Comparison of ENCODE assay signal across 9 cellular contexts in genomic region chr6:42017021-42017643, GRCh38. TPM values are rescaled to one million over a fixed set of nuclear protein-coding genes. Genes with fewer than 3 reads are reported as not detected.
DNase-seq lines count a peak whose midpoint lies in the region; ATAC-seq, FAIRE-seq and TF ChIP-seq lines count a peak whose summit lies in the region.
"Had no signal": no experiment of that assay in that cellular context is flagged by ENCODE, and none has a peak within 500 bp of the region (broad histone marks: within the 10 kb centered on the region; RNA-seq: fewer than 3 reads in every experiment).

No MANE protein-coding gene starts in this region.

- no peak for TF ChIP-seq CTCF in H1 (IDR thresholded peaks at IDR 0.05; ENCODE audit: control extremely low read depth in 1 of 3, insufficient read depth in 1 of 3, low read depth in 1 of 3, low read length in 3 of 3)
- no peak for TF ChIP-seq CTCF in GM10248 (IDR thresholded peaks at IDR 0.05; ENCODE audit: control extremely low read depth, extremely low read depth, low read depth, missing control alignments)

- H2BK20ac ChIP-seq in H1 (ENCODE audit: low read length), result no peak overlapping the region

- H3K23ac ChIP-seq in H1 (ENCODE audit: insufficient read length), result no peak overlapping the region

- H2BK12ac ChIP-seq in H1 (ENCODE audit: low read depth, low read length), result no peak overlapping the region

- no peaks in the 10 kb centered on the region for H3K27me3 Mint-ChIP-seq in activated CD4-positive, alpha-beta T cell treated with anti-CD3 and anti-CD28 coated beads for 36 hours

- TF ChIP-seq RAD21 in H1 (IDR thresholded peaks at IDR 0.05 in 1 of 2, conservative IDR thresholded peaks at IDR 0.05 in 1 of 2; ENCODE audit: low read depth in 2 of 2, low read length in 2 of 2), result no peak

- TF ChIP-seq POLR2A in H1 (IDR thresholded peaks at IDR 0.05; ENCODE audit: control extremely low read depth in 1 of 2, low read depth in 2 of 2, low read length in 2 of 2), result no peak

- H2BK120ac ChIP-seq in H1 (replicated peaks; ENCODE audit: low read depth, low read length), result no peak overlapping the region

- H2BK15ac ChIP-seq in H1 (ENCODE audit: low read length), result peak overlapping the region; percentile 33; the same call in 1 of the 2 replicates

- no peak overlapping the region for H2AK5ac ChIP-seq in H1 (ENCODE audit: low read depth, low read length)

- peaks cover 2% of the 10 kb centered on the region for H3K9me3 Mint-ChIP-seq in activated CD4-positive, alpha-beta T cell treated with anti-CD3 and anti-CD28 coated beads for 36 hours (ENCODE audit: low read depth)
- H3K9me3 Mint-ChIP-seq in stimulated activated effector memory CD8-positive, alpha-beta T cell treated with anti-CD3 and anti-CD28 coated beads, Interleukin-12 subunit alpha, Interleukin-12 subunit beta, amount 100 ng/mL, for 72 hours, result no peaks in the 10 kb centered on the region

- no peak overlapping the region for H4K8ac ChIP-seq in H1 (ENCODE audit: extremely low read depth, insufficient read depth, low read length)

- no peaks in the 10 kb centered on the region for H3K27me3 ChIP-seq in H1 (replicated peaks in 1 of 4; ENCODE audit: control insufficient read depth in 3 of 4, extremely low read depth in 1 of 4, insufficient read depth in 3 of 4, low read length in 3 of 4)

- POLR2A ChIA-PET in activated CD4-positive, alpha-beta T cell treated with anti-CD3 and anti-CD28 coated beads for 36 hours (lab: Charles Lee), result interaction anchor here (0.8 to 1.4 kb wide), 3 partner anchors 9 to 39 kb away, joined by 3 to 4 read pairs (median 3); no protein-coding TSS in a partner anchor
- POLR2A ChIA-PET in H1 (lab: Charles Lee; ENCODE audit: partially characterized antibody), result interaction anchor here (1.4 to 1.7 kb wide), 3 partner anchors 10 to 96 kb away, joined by 3 read pairs; partner anchors contain the start of genes BYSL and MED20
- POLR2A ChIA-PET in GM10248 (lab: Yijun Ruan, JAX), result no interaction called here

- no peaks in the 10 kb centered on the region for H3K79me1 ChIP-seq in H1 (ENCODE audit: low read depth, low read length)

- FAIRE-seq in H1 (lab: Jason Lieb, UNC), result no peak

- intact Hi-C loops in activated CD4-positive, alpha-beta T cell treated with anti-CD3 and anti-CD28 coated beads for 36 hours (cut with DNase I, micrococcal nuclease), result no loop called here

- no peaks in the 10 kb centered on the region for H4K20me1 ChIP-seq in H1 (replicated peaks in 1 of 2; ENCODE audit: control insufficient read depth in 1 of 2, insufficient read depth in 2 of 2, low read length in 2 of 2)

- CTCF ChIA-PET in activated CD4-positive, alpha-beta T cell treated with anti-CD3 and anti-CD28 coated beads for 36 hours (lab: Charles Lee), result interaction anchor here (0.5 to 2.2 kb wide), 9 partner anchors 18 to 833 kb away, joined by 3 to 11 read pairs (median 3); no protein-coding TSS in a partner anchor
- CTCF ChIA-PET in H1 (lab: Charles Lee; ENCODE audit: partially characterized antibody), result interaction anchor here (0.6 to 2.2 kb wide), 4 partner anchors 9 to 169 kb away, joined by 3 to 9 read pairs (median 4); no protein-coding TSS in a partner anchor
- CTCF ChIA-PET in GM10248 (lab: Yijun Ruan, JAX), result interaction anchor here (1.0 to 1.9 kb wide), 6 partner anchors 9 to 230 kb away, joined by 3 to 6 read pairs (median 4); partner anchors contain the start of gene TOMM6

- peak overlapping the region; percentile 49 for H3K4me3 Mint-ChIP-seq in activated CD4-positive, alpha-beta T cell treated with anti-CD3 and anti-CD28 coated beads for 36 hours
- peak overlapping the region; percentile 64 for H3K4me3 Mint-ChIP-seq in stimulated activated effector memory CD8-positive, alpha-beta T cell treated with anti-CD3 and anti-CD28 coated beads, Interleukin-12 subunit alpha, Interleukin-12 subunit beta, amount 100 ng/mL, for 72 hours

- no peak overlapping the region for H4K5ac ChIP-seq in H1 (ENCODE audit: insufficient read length, low read depth, low read length)

- peak; percentile 68 for ATAC-seq in activated CD4-positive, alpha-beta T cell treated with anti-CD3 and anti-CD28 coated beads for 36 hours
- ATAC-seq in stimulated activated effector memory CD8-positive, alpha-beta T cell treated with anti-CD3 and anti-CD28 coated beads, Interleukin-12 subunit alpha, Interleukin-12 subunit beta, amount 100 ng/mL, for 72 hours, result peak; percentile 83
- ATAC-seq in GM19328 (IDR thresholded peaks at IDR 0.05; ENCODE audit: unreplicated experiment) (no peak), HG02852 (IDR thresholded peaks at IDR 0.05; ENCODE audit: unreplicated experiment) (no peak)

- H3K18ac ChIP-seq in H1 (ENCODE audit: extremely low read depth, low read length), result no peak overlapping the region

- H3K4me2 ChIP-seq in H1 (ENCODE audit: insufficient read depth in 1 of 2, low read depth in 2 of 2, low read length in 2 of 2), result no peak overlapping the region

- no peaks in the 10 kb centered on the region for H3K36me3 ChIP-seq in H1 (ENCODE audit: control insufficient read depth in 2 of 4, insufficient read depth in 4 of 4, low read length in 3 of 4)

- no peak overlapping the region for H2BK5ac ChIP-seq in H1 (ENCODE audit: low read depth, low read length)

- peaks cover 44% of the 10 kb centered on the region for H3K36me3 Mint-ChIP-seq in activated CD4-positive, alpha-beta T cell treated with anti-CD3 and anti-CD28 coated beads for 36 hours (ENCODE audit: low read depth)
- peaks cover 26% of the 10 kb centered on the region for H3K36me3 Mint-ChIP-seq in stimulated activated effector memory CD8-positive, alpha-beta T cell treated with anti-CD3 and anti-CD28 coated beads, Interleukin-12 subunit alpha, Interleukin-12 subunit beta, amount 100 ng/mL, for 72 hours

- H3K27ac ChIP-seq in H1 (ENCODE audit: low read depth, low read length), result no peak overlapping the region
- H3K27ac ChIP-seq: VCaP had no signal

- H3K4me3 ChIP-seq in H1 (ENCODE audit: extremely low read depth in 1 of 4, insufficient read depth in 2 of 4, low read depth in 3 of 4, low read length in 4 of 4), result no peak overlapping the region

- H3K4ac ChIP-seq in H1 (replicated peaks; ENCODE audit: insufficient read length, low read depth, low read length), result no peak overlapping the region

- H4K91ac ChIP-seq in H1 (replicated peaks; ENCODE audit: insufficient read length, low read length), result no peak overlapping the region

- H3K27ac Mint-ChIP-seq in activated CD4-positive, alpha-beta T cell treated with anti-CD3 and anti-CD28 coated beads for 36 hours, result peak overlapping the region; percentile 96
- peak overlapping the region; percentile 95 for H3K27ac Mint-ChIP-seq in stimulated activated effector memory CD8-positive, alpha-beta T cell treated with anti-CD3 and anti-CD28 coated beads, Interleukin-12 subunit alpha, Interleukin-12 subunit beta, amount 100 ng/mL, for 72 hours

- no peak overlapping the region for H2AFZ ChIP-seq in H1 (ENCODE audit: low read length)

- no peaks in the 10 kb centered on the region for H3K9me3 ChIP-seq in H1 (ENCODE audit: insufficient read depth in 2 of 2, low read depth in 1 of 2, low read length in 1 of 2)

- no peaks in the 10 kb centered on the region for H3K4me1 ChIP-seq in H1 (replicated peaks in 1 of 4; ENCODE audit: control insufficient read depth in 3 of 4, insufficient read depth in 4 of 4, low read length in 3 of 4)

- H3K9ac ChIP-seq in H1 (replicated peaks in 1 of 4; ENCODE audit: extremely low read depth in 1 of 4, low read depth in 3 of 4, low read length in 3 of 4), result no peak overlapping the region

- peak; percentile 72 for DNase-seq in activated CD4-positive, alpha-beta T cell treated with anti-CD3 and anti-CD28 coated beads for 36 hours
- no peak for DNase-seq in activated CD4-positive, alpha-beta T cell treated with anti-CD3 and anti-CD28 coated beads, Interleukin-2, amount 50 U/mL, for 4 hours
- DNase-seq in RKO (ENCODE audit: low spot score), result peak; percentile 21
- no peak for DNase-seq in H1 (ENCODE audit: low read depth in 1 of 2, low spot score in 2 of 2)
- DNase-seq in stimulated activated effector memory CD8-positive, alpha-beta T cell treated with anti-CD3 and anti-CD28 coated beads, Interleukin-12 subunit alpha, Interleukin-12 subunit beta, amount 100 ng/mL, for 72 hours (ENCODE audit: low spot score in 2 of 2), result no peak
- no peak for DNase-seq in GM10248 (ENCODE audit: extremely low spot score)

- H3K14ac ChIP-seq in H1 (ENCODE audit: insufficient read length), result no peak overlapping the region

- 89% methylated on average over 4 of the region's 4 CpGs; no CpG with 5 or more reads in 1 of the 2 experiments for WGBS in H1 (ENCODE audit: extremely low coverage in 1 of 2, insufficient coverage in 1 of 2, insufficient read length in 1 of 2, insufficient replicate concordance in 2 of 2, low coverage in 1 of 2, low lambda C conversion rate in 2 of 2, missing lambda C conversion rate in 1 of 2), 2 experiments

- no peaks in the 10 kb centered on the region for H3K79me2 ChIP-seq in H1 (ENCODE audit: control insufficient read depth in 1 of 2, insufficient read depth in 2 of 2, low read length in 2 of 2)

- no peaks in the 10 kb centered on the region for H3K23me2 ChIP-seq in H1 (ENCODE audit: low read depth, low read length)

- no peak for TF ChIP-seq EP300 in H1 (IDR thresholded peaks at IDR 0.05; ENCODE audit: borderline replicate concordance in 1 of 2, low read depth in 2 of 2, low read length in 2 of 2)

- H3K56ac ChIP-seq in H1 (replicated peaks; ENCODE audit: insufficient read length, low read depth, low read length), result no peak overlapping the region

- H3K4me1 Mint-ChIP-seq in activated CD4-positive, alpha-beta T cell treated with anti-CD3 and anti-CD28 coated beads for 36 hours, result peaks cover 72% of the 10 kb centered on the region
- H3K4me1 Mint-ChIP-seq in stimulated activated effector memory CD8-positive, alpha-beta T cell treated with anti-CD3 and anti-CD28 coated beads, Interleukin-12 subunit alpha, Interleukin-12 subunit beta, amount 100 ng/mL, for 72 hours, result peaks cover 53% of the 10 kb centered on the region

TF ChIP-seq in H1, 55 proteins besides CTCF, POLR2A, EP300 and RAD21 (continues in another document):
- TF ChIP-seq ZNF274 (IDR thresholded peaks at IDR 0.05; ENCODE audit: borderline replicate concordance, extremely low read depth, low read length) (no peak), TBP (IDR thresholded peaks at IDR 0.05; ENCODE audit: low read depth, low read length) (no peak), NANOG (IDR thresholded peaks at IDR 0.05; ENCODE audit: insufficient read depth, low read depth, low read length, poor library complexity, severe bottlenecking) (no peak), CHD1 (IDR thresholded peaks at IDR 0.05; ENCODE audit: low read depth, low read length) (no peak)

RNA-seq across cellular contexts. Expression of gene TAF8, which starts 33.2 kb away (rescaled TPM):
- total RNA-seq in activated CD4-positive, alpha-beta T cell treated with anti-CD3 and anti-CD28 coated beads for 36 hours, result 10 to 100 TPM; 52.3 to 53.1 TPM
- 32.7 and 34.0 TPM in 2 replicates for total RNA-seq in H1 (2021; fragmentation: NEBNext Ultra II Directional; extraction: Animal tissue kit (Norgen Biotek cat#: 25700))
- 32.2 and 36.6 TPM in 2 replicates for polyA plus RNA-seq in H1 (2011; rRNA removed)
- 34.4 TPM for polyA plus RNA-seq in H1 (2011; cell fraction: cytosol; rRNA removed)
- polyA plus RNA-seq in H1 (2011; cell fraction: nucleus; rRNA removed), result 28.5 TPM
- 19.8 to 23.7 TPM (median 21.9 TPM) in 4 replicates for polyA plus RNA-seq in H1 (2012, experiment 1 of 2)
- 11.4 TPM for polyA plus RNA-seq in H1 (2012, experiment 2 of 2)
- polyA plus RNA-seq in H1 (2013, experiment 1 of 2), result 19.7 TPM
- polyA plus RNA-seq in H1 (2013, experiment 2 of 2), result 21.2 TPM
- 53.9 and 78.5 TPM in 2 replicates for polyA minus RNA-seq in H1 (2011; rRNA and poly(A)+ RNA removed)
- 23.5 TPM for polyA minus RNA-seq in H1 (2011; cell fraction: cytosol; rRNA and poly(A)+ RNA removed)
- polyA minus RNA-seq in H1 (2011; cell fraction: nucleus; rRNA and poly(A)+ RNA removed), result 35.5 TPM

Comparison
In these comparisons a context has a peak if more than half of its experiments do, and no peak if none do; other contexts are left out.
1. DNase-seq: peak in activated CD4-positive, alpha-beta T cell treated with anti-CD3 and anti-CD28 coated beads for 36 hours (single experiment) and RKO (single experiment); none in activated CD4-positive, alpha-beta T cell treated with anti-CD3 and anti-CD28 coated beads, Interleukin-2, amount 50 U/mL, for 4 hours (0 of 2), H1 (0 of 2), stimulated activated effector memory CD8-positive, alpha-beta T cell treated with anti-CD3 and anti-CD28 coated beads, Interleukin-12 subunit alpha, Interleukin-12 subunit beta, amount 100 ng/mL, for 72 hours (0 of 2) and GM10248 (single experiment).
2. ATAC-seq: peak in activated CD4-positive, alpha-beta T cell treated with anti-CD3 and anti-CD28 coated beads for 36 hours (single experiment) and stimulated activated effector memory CD8-positive, alpha-beta T cell treated with anti-CD3 and anti-CD28 coated beads, Interleukin-12 subunit alpha, Interleukin-12 subunit beta, amount 100 ng/mL, for 72 hours (single experiment); none in GM19328 (single experiment) and HG02852 (single experiment).